Comparison of ENCODE assay signal across 9 cellular contexts in the genomic region with DNA sequence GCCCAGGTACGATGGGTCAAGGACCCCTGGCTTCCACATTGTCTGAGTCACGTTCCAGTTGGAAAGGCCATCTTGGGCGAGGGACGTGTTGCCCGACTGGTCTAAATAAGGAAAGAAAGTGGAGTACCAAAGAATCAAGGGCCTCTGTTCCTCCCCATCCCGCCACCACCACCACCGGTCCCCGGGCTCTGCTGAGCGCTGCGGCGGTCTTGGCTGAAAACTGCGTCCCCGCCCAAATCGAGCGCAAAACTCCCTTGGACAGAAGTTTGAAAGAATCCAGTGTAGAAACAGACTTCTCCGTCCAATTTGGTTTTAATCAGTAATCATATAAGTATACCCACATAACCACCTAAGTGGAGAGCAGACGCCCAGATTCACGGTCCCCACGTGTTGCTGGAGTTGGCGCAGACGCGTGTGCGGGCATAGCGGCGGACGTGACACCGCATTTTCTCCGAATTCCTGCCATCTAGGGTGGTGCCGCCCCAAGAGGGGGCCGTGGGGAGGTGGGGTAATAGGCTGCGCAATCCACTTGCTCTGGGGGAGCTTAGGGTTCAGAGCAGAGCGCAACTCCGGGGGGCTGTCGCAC.
DNase-seq lines count a peak whose midpoint lies in the region; ATAC-seq and TF ChIP-seq lines count a peak whose summit lies in the region.
"Had no signal": no experiment of that assay in that cellular context is flagged by ENCODE, and none has a peak within 500 bp of the region (broad histone marks: within the 10 kb centered on the region; RNA-seq: fewer than 3 reads in every experiment).

No MANE protein-coding gene starts in this region.

- no peak overlapping the region for H3K18ac ChIP-seq in mesendoderm (ENCODE audit: low read length)

- H3K79me1 ChIP-seq in mesendoderm (ENCODE audit: low read length) = no peaks in the 10 kb centered on the region

- TF ChIP-seq CTCF in AG10803 (conservative IDR thresholded peaks at IDR 0.05; ENCODE audit: low read length) (no peak), HFF-Myc (IDR thresholded peaks at IDR 0.05; ENCODE audit: low read depth, low read length, missing control alignments) (no peak)

- H3K4me2 ChIP-seq in mesendoderm (ENCODE audit: low read length) = peak overlapping the region; percentile 91

- no peak overlapping the region for H2BK15ac ChIP-seq in mesendoderm (replicated peaks; ENCODE audit: low read depth)

- no CpG with 5 or more reads among the region's 34 CpGs for WGBS in mesendoderm (ENCODE audit: extremely low coverage, insufficient coverage, low lambda C conversion rate)

- H3K4ac ChIP-seq in mesendoderm (ENCODE audit: low read depth, low read length) = no peak overlapping the region

- intact Hi-C loops in left cardiac atrium (cut with DNase I) = loop anchor here in 1 of 2 donors (10.0 kb wide), 1 partner anchor 197 kb away; no protein-coding TSS in a partner anchor

- H3K9ac ChIP-seq in mesendoderm (ENCODE audit: low read length) = peak overlapping the region; percentile 32

- H3K23ac ChIP-seq in mesendoderm (ENCODE audit: low read length) = no peak overlapping the region

- H3K36me3 ChIP-seq in mesendoderm (ENCODE audit: control insufficient read depth, insufficient read depth, low read length) = no peaks in the 10 kb centered on the region

- ATAC-seq in GM21529 (IDR thresholded peaks at IDR 0.05; ENCODE audit: unreplicated experiment) (no peak), GM21390 (IDR thresholded peaks at IDR 0.05; ENCODE audit: unreplicated experiment) (no peak), left lobe of liver (no peak), left cardiac atrium (no peak)

- no peak overlapping the region for H2AK5ac ChIP-seq in mesendoderm (ENCODE audit: low read length)

- peaks cover 31% of the 10 kb centered on the region for H3K27me3 ChIP-seq in mesendoderm (ENCODE audit: insufficient read depth, low read length, poor library complexity)

- no peaks in the 10 kb centered on the region for H3K4me1 ChIP-seq in mesendoderm (ENCODE audit: control insufficient read depth, low read depth, low read length)

- H3K4me3 ChIP-seq in AG10803 (ENCODE audit: low read length) = peak overlapping the region; percentile 83
- peak overlapping the region; percentile 58 for H3K4me3 ChIP-seq in HFF-Myc (replicated peaks; ENCODE audit: low read depth, low read length)
- no peak overlapping the region for H3K4me3 ChIP-seq in mesendoderm (ENCODE audit: low read length)

- peak overlapping the region; percentile 54 for H3K56ac ChIP-seq in mesendoderm (ENCODE audit: low read length)

- DNase-seq in AG10803 (ENCODE audit: low read depth) (peak; percentile 9), HFF-Myc (ENCODE audit: extremely low read depth, low read depth) (no peak), astrocyte of the hippocampus (ENCODE audit: low read depth, low spot score) (peak; percentile 32), mesendoderm (peak; percentile 52), left lobe of liver (ENCODE audit: low spot score) (no peak), left cardiac atrium (no peak)

- no peak overlapping the region for H4K5ac ChIP-seq in mesendoderm (ENCODE audit: low read length)

- H3K27ac ChIP-seq in mesendoderm (ENCODE audit: low read depth, low read length) = no peak overlapping the region
- H3K27ac ChIP-seq: skin epidermis had no signal

- no peaks in the 10 kb centered on the region for H3K79me2 ChIP-seq in mesendoderm (ENCODE audit: control insufficient read depth, insufficient read depth, low read length)

- H4K8ac ChIP-seq in mesendoderm (ENCODE audit: low read depth, low read length) = no peak overlapping the region

- H2BK120ac ChIP-seq in mesendoderm (ENCODE audit: low read depth, low read length) = no peak overlapping the region

- no peak overlapping the region for H2BK5ac ChIP-seq in mesendoderm (ENCODE audit: low read length)

Comparison
In these comparisons a context has a peak if more than half of its experiments do, and no peak if none do; other contexts are left out.
1. DNase-seq: peak in AG10803 (single experiment), astrocyte of the hippocampus (single experiment) and mesendoderm (single experiment); none in HFF-Myc (single experiment), left lobe of liver (single experiment) and left cardiac atrium (single experiment).